8 cellular contexts compared by ENCODE assay signal in the genomic region with DNA sequence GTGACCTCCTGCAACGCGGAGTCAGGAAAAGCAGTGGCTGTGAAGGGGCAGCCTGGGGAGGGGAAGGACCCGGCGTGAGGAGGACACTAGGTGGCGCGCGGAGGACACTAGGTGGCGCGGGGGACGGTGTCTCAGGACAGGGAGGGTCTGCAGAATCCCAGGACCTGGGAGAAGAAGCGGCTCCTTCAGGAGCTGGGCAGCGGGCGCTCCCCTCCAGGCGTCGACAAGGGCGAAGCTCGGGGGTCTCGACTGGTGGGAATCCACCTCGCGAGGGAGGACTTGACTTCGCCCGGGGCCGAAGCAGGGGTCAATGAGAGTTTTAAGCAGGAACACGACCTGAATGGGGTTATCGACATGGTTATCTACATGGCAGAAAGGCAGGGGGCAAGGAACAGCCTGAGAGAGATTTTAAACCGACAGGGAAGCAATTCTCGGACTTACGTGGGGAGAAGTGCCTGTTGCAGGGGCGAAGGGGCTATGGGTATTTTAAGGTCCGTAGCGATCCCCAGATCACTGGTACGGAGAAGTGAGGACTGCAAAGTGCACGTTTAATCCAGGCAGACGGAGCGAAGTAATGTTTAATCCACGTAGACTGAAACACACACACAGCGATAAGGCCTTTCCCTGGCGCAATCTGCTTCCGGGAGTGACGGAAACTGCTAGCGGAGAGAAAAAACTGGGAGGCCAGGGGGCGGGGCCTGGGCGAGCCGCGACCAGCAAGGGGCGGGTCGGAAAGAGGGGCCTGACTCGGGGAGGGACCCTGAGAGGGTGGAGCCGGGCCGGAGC. TPM values are rescaled to one million over a fixed set of nuclear protein-coding genes. Genes with fewer than 3 reads are reported as not detected.
DNase-seq lines count a peak whose midpoint lies in the region; ATAC-seq, FAIRE-seq and TF ChIP-seq lines count a peak whose summit lies in the region.

A gene (minus strand): TSS at position 648 of the 786 bp plus-strand sequence. CDS start 9,426 bp downstream, outside the sequence.

- no peaks in the 10 kb centered on the region for H3K9me2 ChIP-seq in neural cell (ENCODE audit: insufficient read depth, low read length)

- TF ChIP-seq RAD21 in neural cell (conservative IDR thresholded peaks at IDR 0.05), result peak; percentile 70

- peak within 1 kb of the TSS; percentile 94 for H3K27ac ChIP-seq in neural cell (ENCODE audit: low read length)

- H2AFZ ChIP-seq in neural cell (ENCODE audit: low read depth, low read length), result peak within 1 kb of the TSS; percentile 62

- H3K4me3 Mint-ChIP-seq in stimulated activated naive CD8-positive, alpha-beta T cell treated with anti-CD3 and anti-CD28 coated beads, Interleukin-15, amount 100 ng/mL, for 72 hours, result peak within 1 kb of the TSS; percentile 95

- H3K9ac ChIP-seq in neural cell (ENCODE audit: low read length), result peak within 1 kb of the TSS; percentile 86

- H3K4me2 ChIP-seq in neural cell (ENCODE audit: low read length), result peak within 1 kb of the TSS; percentile 52

- no peak for TF ChIP-seq EP300 in neural cell (conservative IDR thresholded peaks at IDR 0.05; ENCODE audit: poor library complexity, severe bottlenecking)

- FAIRE-seq in H54 (lab: Jason Lieb, UNC), result peak; percentile 30

- TF ChIP-seq POLR2A in H54 (IDR thresholded peaks at IDR 0.05; ENCODE audit: low read depth, low read length), result peak; percentile 76

- in situ Hi-C loops in G401 (cut with HindIII; ENCODE audit: low sequenced_read_pairs), result no loop called here

- no peaks in the 10 kb centered on the region for H3F3A ChIP-seq in neural cell (ENCODE audit: insufficient read depth, low read length, poor library complexity, severe bottlenecking)

- peaks cover 4% of the 10 kb centered on the region for H3K36me3 ChIP-seq in neural cell (ENCODE audit: insufficient read depth, low read length)

- H3K4me3 ChIP-seq in neural cell (ENCODE audit: low read length), result peak within 1 kb of the TSS; percentile 89

- peak within 1 kb of the TSS; percentile 91 to 92 for H3K27ac Mint-ChIP-seq in stimulated activated naive CD8-positive, alpha-beta T cell treated with anti-CD3 and anti-CD28 coated beads, Interleukin-15, amount 100 ng/mL, for 72 hours

- DNase-seq in G401 (ENCODE audit: low spot score) (peak; percentile 95), H54 (ENCODE audit: insufficient read length, low spot score) (peak; percentile 85), M059J (ENCODE audit: low read depth) (peak; percentile 93), SHP77 treated with DMSO at 0.1 percent for 48 hours (lab: John Stamatoyannopoulos, UW) (peak; percentile 69), activated gamma-delta T cell (lab: John Stamatoyannopoulos, UW) (peak; percentile 92), fibroblast of the conjunctiva (ENCODE audit: low read depth) (peak; percentile 86)
- DNase-seq in stimulated activated naive CD8-positive, alpha-beta T cell treated with anti-CD3 and anti-CD28 coated beads, Interleukin-15, amount 100 ng/mL, for 72 hours, result peak; percentile 97

- peaks cover 24% of the 10 kb centered on the region for H3K79me2 ChIP-seq in neural cell (replicated peaks; ENCODE audit: insufficient read depth, low read length)

- peaks cover 9% of the 10 kb centered on the region for H3K9me3 ChIP-seq in neural cell (ENCODE audit: low read length)

- H3K9me3 Mint-ChIP-seq in stimulated activated naive CD8-positive, alpha-beta T cell treated with anti-CD3 and anti-CD28 coated beads, Interleukin-15, amount 100 ng/mL, for 72 hours, result peaks cover 29 to 32% of the 10 kb centered on the region in 2 donors

- H3K4me1 Mint-ChIP-seq in stimulated activated naive CD8-positive, alpha-beta T cell treated with anti-CD3 and anti-CD28 coated beads, Interleukin-15, amount 100 ng/mL, for 72 hours, result peaks cover 33% of the 10 kb centered on the region

- H3K27me3 Mint-ChIP-seq in stimulated activated naive CD8-positive, alpha-beta T cell treated with anti-CD3 and anti-CD28 coated beads, Interleukin-15, amount 100 ng/mL, for 72 hours, result no peaks in the 10 kb centered on the region

- peak; percentile 84 for TF ChIP-seq CTCF in neural cell (IDR thresholded peaks at IDR 0.05; ENCODE audit: poor library complexity, severe bottlenecking)

- peak; percentile 97 for ATAC-seq in stimulated activated naive CD8-positive, alpha-beta T cell treated with anti-CD3 and anti-CD28 coated beads, Interleukin-15, amount 100 ng/mL, for 72 hours

- H4K20me1 ChIP-seq in neural cell (ENCODE audit: insufficient read depth), result no peaks in the 10 kb centered on the region

- no peaks in the 10 kb centered on the region for H3K27me3 ChIP-seq in neural cell (ENCODE audit: insufficient read depth, low read depth, low read length)

TF ChIP-seq in neural cell, 6 proteins besides CTCF, POLR2A, EP300 and RAD21:
- peak; percentile 74 for TF ChIP-seq SMC3 (conservative IDR thresholded peaks at IDR 0.05; ENCODE audit: poor library complexity)
- no peak for TF ChIP-seq EZH2 (IDR thresholded peaks at IDR 0.05; ENCODE audit: borderline replicate concordance, insufficient read depth, low read length, poor library complexity, severe bottlenecking)
- peak; percentile 94 for TF ChIP-seq POLR2AphosphoS5 (IDR thresholded peaks at IDR 0.05)
- TF ChIP-seq TAF1 (IDR thresholded peaks at IDR 0.05; ENCODE audit: low read depth), result no peak
- TF ChIP-seq MXI1 (conservative IDR thresholded peaks at IDR 0.05; ENCODE audit: poor library complexity, severe bottlenecking), result peak; percentile 35
- TF ChIP-seq, protein P1, sequence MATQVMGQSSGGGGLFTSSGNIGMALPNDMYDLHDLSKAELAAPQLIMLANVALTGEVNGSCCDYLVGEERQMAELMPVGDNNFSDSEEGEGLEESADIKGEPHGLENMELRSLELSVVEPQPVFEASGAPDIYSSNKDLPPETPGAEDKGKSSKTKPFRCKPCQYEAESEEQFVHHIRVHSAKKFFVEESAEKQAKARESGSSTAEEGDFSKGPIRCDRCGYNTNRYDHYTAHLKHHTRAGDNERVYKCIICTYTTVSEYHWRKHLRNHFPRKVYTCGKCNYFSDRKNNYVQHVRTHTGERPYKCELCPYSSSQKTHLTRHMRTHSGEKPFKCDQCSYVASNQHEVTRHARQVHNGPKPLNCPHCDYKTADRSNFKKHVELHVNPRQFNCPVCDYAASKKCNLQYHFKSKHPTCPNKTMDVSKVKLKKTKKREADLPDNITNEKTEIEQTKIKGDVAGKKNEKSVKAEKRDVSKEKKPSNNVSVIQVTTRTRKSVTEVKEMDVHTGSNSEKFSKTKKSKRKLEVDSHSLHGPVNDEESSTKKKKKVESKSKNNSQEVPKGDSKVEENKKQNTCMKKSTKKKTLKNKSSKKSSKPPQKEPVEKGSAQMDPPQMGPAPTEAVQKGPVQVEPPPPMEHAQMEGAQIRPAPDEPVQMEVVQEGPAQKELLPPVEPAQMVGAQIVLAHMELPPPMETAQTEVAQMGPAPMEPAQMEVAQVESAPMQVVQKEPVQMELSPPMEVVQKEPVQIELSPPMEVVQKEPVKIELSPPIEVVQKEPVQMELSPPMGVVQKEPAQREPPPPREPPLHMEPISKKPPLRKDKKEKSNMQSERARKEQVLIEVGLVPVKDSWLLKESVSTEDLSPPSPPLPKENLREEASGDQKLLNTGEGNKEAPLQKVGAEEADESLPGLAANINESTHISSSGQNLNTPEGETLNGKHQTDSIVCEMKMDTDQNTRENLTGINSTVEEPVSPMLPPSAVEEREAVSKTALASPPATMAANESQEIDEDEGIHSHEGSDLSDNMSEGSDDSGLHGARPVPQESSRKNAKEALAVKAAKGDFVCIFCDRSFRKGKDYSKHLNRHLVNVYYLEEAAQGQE (IDR thresholded peaks at IDR 0.05; ENCODE audit: borderline replicate concordance), result no peak

RNA-seq across cellular contexts. Expression of the gene that starts here (rescaled TPM):
- total RNA-seq in G401 (2014; rRNA removed; shearing (Covaris generic)), result 6.3 and 8.6 TPM in 2 replicates
- 8.0 and 8.9 TPM in 2 replicates for total RNA-seq in M059J (2014; rRNA removed; shearing (Covaris generic))
- 9.7 and 10.9 TPM in 2 replicates for polyA plus RNA-seq in neural cell
- polyA minus RNA-seq in neural cell, result 53.3 and 61.9 TPM in 2 replicates

Comparison
In these comparisons a context has a peak if more than half of its experiments do, and no peak if none do; other contexts are left out.
1. Peak in every context shown above with its lines: DNase-seq, ATAC-seq, H3K4me3 ChIP-seq and H3K27ac ChIP-seq.